14 cellular contexts compared by ENCODE assay signal in genomic region chr22:36912694-36913430, GRCh38. TPM values are rescaled to one million over a fixed set of nuclear protein-coding genes. Genes with fewer than 3 reads are reported as not detected.
DNase-seq lines count a peak whose midpoint lies in the region; ATAC-seq, FAIRE-seq and TF ChIP-seq lines count a peak whose summit lies in the region.
"Had no signal": no experiment of that assay in that cellular context is flagged by ENCODE, and none has a peak within 500 bp of the region (broad histone marks: within the 10 kb centered on the region; RNA-seq: fewer than 3 reads in every experiment).

No MANE protein-coding gene starts in this region.

- H3K9ac ChIP-seq in HepG2 (ENCODE audit: insufficient read depth, low read depth, low read length) (no peak overlapping the region), K562 (ENCODE audit: insufficient read depth in 1 of 2, low read depth in 2 of 2, low read length in 2 of 2) (no peak overlapping the region)
- H3K9ac ChIP-seq: KMS-11 had no signal

- H2AFZ ChIP-seq in HepG2 (ENCODE audit: low read length) (no peak overlapping the region), K562 (ENCODE audit: low read depth, low read length) (no peak overlapping the region)

- no peak for FAIRE-seq in HepG2 (lab: Jason Lieb, UNC)
- no peak for FAIRE-seq in K562 (lab: Jason Lieb, UNC)

- TF ChIP-seq POLR2A in right lobe of liver (IDR thresholded peaks at IDR 0.05) (no peak), HepG2 (IDR thresholded peaks at IDR 0.05; ENCODE audit: insufficient read depth in 1 of 2, low read depth in 2 of 2, low read length in 2 of 2) (no peak), K562 (conservative IDR thresholded peaks at IDR 0.05) (no peak)

- POLR2A ChIA-PET in HepG2 (lab: Yijun Ruan, JAX) (no interaction called here), K562 (lab: Yijun Ruan, JAX) (no interaction called here)

- WGBS in right lobe of liver (ENCODE audit: insufficient coverage, low coverage, low lambda C conversion rate, missing lambda C conversion rate), result 56% methylated on average over 6 of the region's 8 CpGs
- WGBS in HepG2 (ENCODE audit: low lambda C conversion rate), result under 1% methylated on average over 8 of the region's 8 CpGs
- 25% methylated on average over 7 of the region's 8 CpGs for WGBS in K562 (ENCODE audit: insufficient coverage, low coverage, missing lambda C conversion rate)

- DNase-seq in right lobe of liver, result peak in 1 of 3 donors; percentile 33
- no peak for DNase-seq in HepG2 (ENCODE audit: low spot score)
- no peak for DNase-seq in K562 (ENCODE audit: extremely low read depth in 1 of 4, low spot score in 3 of 4)
- DNase-seq in midbrain (lab: John Stamatoyannopoulos, UW), result peak; percentile 32
- DNase-seq in upper lobe of right lung, result no peak
- DNase-seq in left lobe of liver (ENCODE audit: low spot score), result no peak
- DNase-seq in retina, result no peak
- DNase-seq in hippocampal formation (lab: John Stamatoyannopoulos, UW), result no peak
- DNase-seq: activated CD8-positive, alpha-beta T cell treated with anti-CD3 and anti-CD28 coated beads, Interleukin-2, amount 10 ng/mL, durations not matched to agents 7 days and 5 days; DND-41; NCI-H2029 treated with DMSO at 0.1 percent for 48 hours; stimulated activated CD4-positive, alpha-beta T cell treated with anti-CD3 and anti-CD28 coated beads, Interleukin-15, amount 100 ng/mL, for 24 hours had no signal

- H3K4me2 ChIP-seq in HepG2 (ENCODE audit: low read depth, low read length), result no peak overlapping the region
- H3K4me2 ChIP-seq in K562 (ENCODE audit: insufficient read depth, low read length), result no peak overlapping the region
- H3K4me2 ChIP-seq: KMS-11 had no signal

- BruUV-seq in HepG2 (replicated peaks; lab: Mats Ljungman, UMichigan) (no TSS peak), K562 (replicated peaks; lab: Mats Ljungman, UMichigan) (no TSS peak)

- H3K4me1 ChIP-seq in right lobe of liver (peaks cover 0 to 4% (median 0%) of the 10 kb centered on the region in 4 donors), HepG2 (ENCODE audit: insufficient read depth, low read length) (no peaks in the 10 kb centered on the region), K562 (replicated peaks in 1 of 2; ENCODE audit: control insufficient read depth in 2 of 2, insufficient read depth in 2 of 2, low read length in 2 of 2) (peaks cover 0 to 5% of the 10 kb centered on the region in 2 experiments; a peak in 2 of 5 replicates), upper lobe of right lung (peaks cover 10% of the 10 kb centered on the region)

- H4K20me1 ChIP-seq in HepG2 (ENCODE audit: insufficient read depth, low read length) (no peaks in the 10 kb centered on the region), K562 (replicated peaks; ENCODE audit: control insufficient read depth, insufficient read depth, low read length) (no peaks in the 10 kb centered on the region)

- ATAC-seq in right lobe of liver, result peak in 3 of 4 donors; percentile 21 to 52 (median 33)
- no peak for ATAC-seq in HepG2
- ATAC-seq in K562, result no peak
- peak; percentile 51 for ATAC-seq in upper lobe of right lung
- ATAC-seq in left lobe of liver, result no peak
- ATAC-seq: activated CD8-positive, alpha-beta T cell treated with anti-CD3 and anti-CD28 coated beads, Interleukin-2, amount 10 ng/mL, durations not matched to agents 7 days and 5 days; activated naive CD4-positive, alpha-beta T cell treated with anti-CD3 and anti-CD28 coated beads, Interleukin-2, amount 50 U/mL, for 72 hours had no signal

- H3K4me3 ChIP-seq in right lobe of liver (no peak overlapping the region), HepG2 (replicated peaks in 1 of 3; ENCODE audit: insufficient read depth in 1 of 3, low read depth in 2 of 3, low read length in 3 of 3) (no peak overlapping the region), K562 (no peak overlapping the region), upper lobe of right lung (no peak overlapping the region)

- H3K27ac ChIP-seq in right lobe of liver (peak overlapping the region in 1 of 3 donors; percentile 40), HepG2 (ENCODE audit: extremely low read length, insufficient read depth, low read length) (no peak overlapping the region), K562 (ENCODE audit: extremely low read depth, low read depth, low read length) (no peak overlapping the region), upper lobe of right lung (peak overlapping the region; percentile 73)
- H3K27ac ChIP-seq: KMS-11 had no signal

- in situ Hi-C loops in HepG2 (cut with HindIII; ENCODE audit: extremely low pct_ligation_motif_present, low pct_unique_long_range_greater_than_20kb), result no loop called here
- in situ Hi-C loops in K562 (cut with MboI), result no loop called here

- H3K79me2 ChIP-seq in HepG2 (ENCODE audit: insufficient read depth, low read length), result no peaks in the 10 kb centered on the region
- H3K79me2 ChIP-seq in K562 (ENCODE audit: control insufficient read depth, insufficient read depth, low read length), result no peaks in the 10 kb centered on the region

- no peaks in the 10 kb centered on the region for H3K9me1 ChIP-seq in K562 (ENCODE audit: control insufficient read depth, insufficient read depth, low read length)

- no peak for TF ChIP-seq EP300 in HepG2 (IDR thresholded peaks at IDR 0.05; ENCODE audit: low read depth in 2 of 2, low read length in 2 of 2)
- no peak for TF ChIP-seq EP300 in HepG2 (CRISPR knock-in tag; IDR thresholded peaks at IDR 0.05; ENCODE audit: borderline replicate concordance)
- TF ChIP-seq EP300 in K562 (IDR thresholded peaks at IDR 0.05; ENCODE audit: low read length), result no peak

- intact Hi-C loops in right lobe of liver (cut with DNase I), result no loop called here
- intact Hi-C loops in HepG2 (cut with micrococcal nuclease; ENCODE audit: unreplicated experiment), result no loop called here
- intact Hi-C loops in K562 (cut with micrococcal nuclease), result no loop called here
- intact Hi-C loops in upper lobe of right lung (cut with DNase I), result no loop called here

- H3K9me3 ChIP-seq in right lobe of liver, result no peaks in the 10 kb centered on the region
- H3K9me3 ChIP-seq in HepG2 (ENCODE audit: low read length), result no peaks in the 10 kb centered on the region
- H3K9me3 ChIP-seq in K562 (replicated peaks; ENCODE audit: control insufficient read depth, insufficient read depth, low read depth, low read length), result no peaks in the 10 kb centered on the region
- no peaks in the 10 kb centered on the region for H3K9me3 ChIP-seq in upper lobe of right lung

- CTCF ChIA-PET in HepG2 (lab: Yijun Ruan, JAX; ENCODE audit: low intra/inter-chr PET ratio, low total read pairs), result no interaction called here
- CTCF ChIA-PET in K562 (lab: Yijun Ruan, JAX; ENCODE audit: low intra/inter-chr PET ratio), result no interaction called here

- no peak for TF ChIP-seq RAD21 in HepG2 (CRISPR knock-in tag; IDR thresholded peaks at IDR 0.05)
- no peak for TF ChIP-seq RAD21 in K562 (CRISPR knock-in tag; conservative IDR thresholded peaks at IDR 0.05 in 1 of 2, IDR thresholded peaks at IDR 0.05 in 1 of 2)

- no peaks in the 10 kb centered on the region for H3K36me3 ChIP-seq in right lobe of liver
- H3K36me3 ChIP-seq in HepG2 (replicated peaks in 1 of 2; ENCODE audit: control insufficient read depth in 1 of 2, insufficient read depth in 2 of 2, low read length in 2 of 2), result no peaks in the 10 kb centered on the region
- no peaks in the 10 kb centered on the region for H3K36me3 ChIP-seq in K562 (ENCODE audit: control insufficient read depth, insufficient read depth, low read length)
- no peaks in the 10 kb centered on the region for H3K36me3 ChIP-seq in upper lobe of right lung

- TF ChIP-seq CTCF in right lobe of liver (IDR thresholded peaks at IDR 0.05) (no peak), HepG2 (CRISPR knock-in tag; IDR thresholded peaks at IDR 0.05) (no peak), K562 (IDR thresholded peaks at IDR 0.05 in 2 of 3, conservative IDR thresholded peaks at IDR 0.05 in 1 of 3; ENCODE audit: insufficient read depth in 2 of 3, low read depth in 1 of 3, low read length in 3 of 3) (no peak), upper lobe of right lung (IDR thresholded peaks at IDR 0.05) (no peak)

- no peaks in the 10 kb centered on the region for H3K27me3 ChIP-seq in right lobe of liver
- peaks cover 5 to 22% of the 10 kb centered on the region in 2 experiments; a peak in 4 of 5 replicates for H3K27me3 ChIP-seq in HepG2 (ENCODE audit: control insufficient read depth in 1 of 2, insufficient read depth in 2 of 2, low read length in 2 of 2)
- H3K27me3 ChIP-seq in K562 (ENCODE audit: control insufficient read depth in 2 of 2, insufficient read depth in 2 of 2, low read length in 2 of 2), result peaks cover 0 to 4% of the 10 kb centered on the region in 2 experiments; a peak in 2 of 5 replicates
- no peaks in the 10 kb centered on the region for H3K27me3 ChIP-seq in upper lobe of right lung

RNA-seq across cellular contexts. Expression of gene CSF2RB, which starts 0.6 kb away (rescaled TPM):
- total RNA-seq in right lobe of liver (1 to 10 TPM in 5 of 6 experiments, under 1 TPM in 1; 0.88 to 4.7 (median 2.4) TPM), HepG2 (2016; rRNA removed; fragmentation: Illumina TruSeq; extraction: Trizol) (not detected in 2 replicates), K562 (2014; rRNA removed) (0.36 and 0.61 TPM in 2 replicates), K562 (2014; rRNA removed; fragmentation: Illumina TruSeq; extraction: Trizol) (0.26 and 0.29 TPM in 2 replicates), K562 (2015; rRNA removed; fragmentation: Illumina TruSeq; extraction: Trizol) (0.62 and 0.72 TPM in 2 replicates), K562 (2021) (0.60 and 1.0 TPM in 2 replicates), upper lobe of right lung (27.2 TPM), left lobe of liver (1.1 TPM)
- total RNA-seq in HepG2 (2016; cell fraction: cytosol; rRNA removed; fragmentation: Illumina TruSeq; extraction: Trizol; ENCODE audit: low read depth), result not detected in 2 replicates
- not detected in 2 replicates for total RNA-seq in HepG2 (2016; cell fraction: insoluble cytoplasmic fraction; rRNA removed; fragmentation: Illumina TruSeq; extraction: Trizol)
- total RNA-seq in HepG2 (2016; cell fraction: membrane; rRNA removed; fragmentation: Illumina TruSeq; extraction: Trizol), result not detected in 2 replicates
- not detected in 2 replicates for total RNA-seq in HepG2 (2016; cell fraction: nucleus; rRNA removed; fragmentation: Illumina TruSeq; extraction: Trizol)
- polyA plus RNA-seq in HepG2 (2011; rRNA removed) (not detected in 2 replicates), K562 (2011; rRNA removed) (0.04 and 0.16 TPM in 2 replicates), K562 (2014; fragmentation: Illumina TruSeq; extraction: Trizol) (0.54 and 0.62 TPM in 2 replicates), K562 (2014; fragmentation: Nextera tagmentation; extraction: Ambion mirVana) (under 1 TPM; 0.06 to 0.07 TPM), K562 (2014; rRNA removed) (0.54 and 0.74 TPM in 2 replicates)
- not detected in 2 replicates for polyA plus RNA-seq in HepG2 (2011; cell fraction: cytosol; rRNA removed)
- polyA plus RNA-seq in HepG2 (2011; cell fraction: nucleus; rRNA removed), result not detected in 2 replicates
- polyA plus RNA-seq in HepG2 (2012), result not detected in 2 replicates
- not detected in 2 replicates for polyA plus RNA-seq in HepG2 (2016; cell fraction: cytosol; fragmentation: Illumina TruSeq; extraction: Trizol; ENCODE audit: low read depth)
- not detected in 2 replicates for polyA plus RNA-seq in HepG2 (2016; cell fraction: insoluble cytoplasmic fraction; fragmentation: Illumina TruSeq; extraction: Trizol; ENCODE audit: low read depth)
- not detected in 2 replicates for polyA plus RNA-seq in HepG2 (2016; cell fraction: membrane; fragmentation: Illumina TruSeq; extraction: Trizol; ENCODE audit: low read depth)
- polyA plus RNA-seq in HepG2 (2016; cell fraction: nucleus; fragmentation: Illumina TruSeq; extraction: Trizol; ENCODE audit: insufficient read depth, low read depth), result not detected in 2 replicates
- polyA minus RNA-seq in HepG2 (2011; rRNA and poly(A)+ RNA removed; ENCODE audit: low replicate concordance), result not detected in 2 replicates
- polyA minus RNA-seq in HepG2 (2011; cell fraction: cytosol; rRNA and poly(A)+ RNA removed), result not detected in 2 replicates
- not detected in 2 replicates for polyA minus RNA-seq in HepG2 (2011; cell fraction: nucleus; rRNA and poly(A)+ RNA removed)
- total RNA-seq in K562 (2011; cell fraction: chromatin; rRNA removed; ENCODE audit: low replicate concordance), result not detected in 2 replicates
- total RNA-seq in K562 (2011; cell fraction: nucleolus; rRNA removed), result under 0.01 TPM in 1 of 2 replicates, not detected in the other
- not detected in 2 replicates for total RNA-seq in K562 (2011; cell fraction: nucleoplasm; rRNA removed)
- 0.12 and 0.24 TPM in 2 replicates for polyA plus RNA-seq in K562 (2011; cell fraction: cytosol; rRNA removed)
- polyA plus RNA-seq in K562 (2011; cell fraction: nucleus; rRNA removed), result 0.17 and 0.20 TPM in 2 replicates
- polyA plus RNA-seq in K562 (2012), result 0.48 and 1.3 TPM in 2 replicates
- 0.07 and 0.09 TPM in 2 replicates for polyA minus RNA-seq in K562 (2011; rRNA and poly(A)+ RNA removed)
- polyA minus RNA-seq in K562 (2011; cell fraction: cytosol; rRNA and poly(A)+ RNA removed), result not detected in 2 replicates
- polyA minus RNA-seq in K562 (2011; cell fraction: nucleus; rRNA and poly(A)+ RNA removed), result 0.13 and 0.22 TPM in 2 replicates

RNA-seq across cellular contexts. Expression of gene NCF4, which starts 52.1 kb away (rescaled TPM):
- total RNA-seq in right lobe of liver (1 to 10 TPM; 2.3 to 6.2 (median 4.0) TPM), HepG2 (2016; rRNA removed; fragmentation: Illumina TruSeq; extraction: Trizol) (not detected in 2 replicates), K562 (2014; rRNA removed) (0.53 and 0.95 TPM in 2 replicates), K562 (2014; rRNA removed; fragmentation: Illumina TruSeq; extraction: Trizol) (0.13 and 0.33 TPM in 2 replicates), K562 (2015; rRNA removed; fragmentation: Illumina TruSeq; extraction: Trizol) (0.58 and 0.79 TPM in 2 replicates), K562 (2021) (0.18 and 0.56 TPM in 2 replicates), upper lobe of right lung (37.0 TPM), left lobe of liver (2.7 TPM)
- not detected in 2 replicates for total RNA-seq in HepG2 (2016; cell fraction: cytosol; rRNA removed; fragmentation: Illumina TruSeq; extraction: Trizol; ENCODE audit: low read depth)
- not detected in 2 replicates for total RNA-seq in HepG2 (2016; cell fraction: insoluble cytoplasmic fraction; rRNA removed; fragmentation: Illumina TruSeq; extraction: Trizol)
- not detected in 2 replicates for total RNA-seq in HepG2 (2016; cell fraction: membrane; rRNA removed; fragmentation: Illumina TruSeq; extraction: Trizol)
- not detected in 2 replicates for total RNA-seq in HepG2 (2016; cell fraction: nucleus; rRNA removed; fragmentation: Illumina TruSeq; extraction: Trizol)
- polyA plus RNA-seq in HepG2 (2011; rRNA removed) (not detected in 2 replicates), K562 (2011; rRNA removed) (0.42 and 0.87 TPM in 2 replicates), K562 (2014; fragmentation: Illumina TruSeq; extraction: Trizol) (0.55 and 0.66 TPM in 2 replicates), K562 (2014; fragmentation: Nextera tagmentation; extraction: Ambion mirVana) (under 1 TPM; 0.04 to 0.15 TPM), K562 (2014; rRNA removed) (0.20 and 0.42 TPM in 2 replicates)
- 0.04 TPM in 2 replicates for polyA plus RNA-seq in HepG2 (2011; cell fraction: cytosol; rRNA removed)
- polyA plus RNA-seq in HepG2 (2011; cell fraction: nucleus; rRNA removed), result 0.23 TPM in 1 of 2 replicates, not detected in the other
- polyA plus RNA-seq in HepG2 (2012), result not detected in 2 replicates
- not detected in 2 replicates for polyA plus RNA-seq in HepG2 (2016; cell fraction: cytosol; fragmentation: Illumina TruSeq; extraction: Trizol; ENCODE audit: low read depth)
- polyA plus RNA-seq in HepG2 (2016; cell fraction: insoluble cytoplasmic fraction; fragmentation: Illumina TruSeq; extraction: Trizol; ENCODE audit: low read depth), result not detected in 2 replicates
- not detected in 2 replicates for polyA plus RNA-seq in HepG2 (2016; cell fraction: membrane; fragmentation: Illumina TruSeq; extraction: Trizol; ENCODE audit: low read depth)
- not detected in 2 replicates for polyA plus RNA-seq in HepG2 (2016; cell fraction: nucleus; fragmentation: Illumina TruSeq; extraction: Trizol; ENCODE audit: insufficient read depth, low read depth)
- 0.23 TPM in 1 of 2 replicates, not detected in the other for polyA minus RNA-seq in HepG2 (2011; rRNA and poly(A)+ RNA removed; ENCODE audit: low replicate concordance)
- not detected in 2 replicates for polyA minus RNA-seq in HepG2 (2011; cell fraction: cytosol; rRNA and poly(A)+ RNA removed)
- not detected in 2 replicates for polyA minus RNA-seq in HepG2 (2011; cell fraction: nucleus; rRNA and poly(A)+ RNA removed)
- total RNA-seq in K562 (2011; cell fraction: chromatin; rRNA removed; ENCODE audit: low replicate concordance), result 0.30 TPM in 1 of 2 replicates, not detected in the other
- 0.33 TPM in 1 of 2 replicates, not detected in the other for total RNA-seq in K562 (2011; cell fraction: nucleolus; rRNA removed)
- total RNA-seq in K562 (2011; cell fraction: nucleoplasm; rRNA removed), result not detected in 2 replicates
- polyA plus RNA-seq in K562 (2011; cell fraction: cytosol; rRNA removed), result 0.70 and 0.72 TPM in 2 replicates
- 2.4 and 3.4 TPM in 2 replicates for polyA plus RNA-seq in K562 (2011; cell fraction: nucleus; rRNA removed)
- polyA plus RNA-seq in K562 (2012), result 0.42 and 2.9 TPM in 2 replicates
- 0.18 TPM in 2 replicates for polyA minus RNA-seq in K562 (2011; rRNA and poly(A)+ RNA removed)
- polyA minus RNA-seq in K562 (2011; cell fraction: cytosol; rRNA and poly(A)+ RNA removed), result not detected in 2 replicates
- polyA minus RNA-seq in K562 (2011; cell fraction: nucleus; rRNA and poly(A)+ RNA removed), result 0.22 TPM in 1 of 2 replicates, not detected in the other

Comparison
In these comparisons a context has a peak if more than half of its experiments do, and no peak if none do; other contexts are left out.
1. ATAC-seq: peak in right lobe of liver (3 of 4) and upper lobe of right lung (single experiment); none in HepG2 (single experiment), K562 (single experiment) and left lobe of liver (single experiment).